10 cellular contexts compared by ENCODE assay signal in genomic region chr10:4662576-4663161, GRCh38.
A peak's percentile ranks its signal among the peaks of the same experiment; 100 is the strongest.
DNase-seq lines count a peak whose midpoint lies in the region; ATAC-seq, FAIRE-seq and TF ChIP-seq lines count a peak whose summit lies in the region.
"Had no signal": no experiment of that assay in that cellular context is flagged by ENCODE, and none has a peak within 500 bp of the region (broad histone marks: within the 10 kb centered on the region; RNA-seq: fewer than 3 reads in every experiment).

No MANE protein-coding gene starts in this region.

- POLR2A ChIA-PET in T-cell (lab: Charles Lee) = no interaction called here

- no peaks in the 10 kb centered on the region for H3K27me3 ChIP-seq in right atrium auricular region
- H3K27me3 ChIP-seq in small intestine (ENCODE audit: control insufficient read depth in 2 of 2, insufficient read depth in 2 of 2, low read length in 2 of 2) = no peaks in the 10 kb centered on the region

- CTCF ChIA-PET in T-cell (lab: Charles Lee) = no interaction called here

- no peaks in the 10 kb centered on the region for H3K36me3 Mint-ChIP-seq in T-cell

- ATAC-seq in GM19043 (IDR thresholded peaks at IDR 0.05; ENCODE audit: low read depth, unreplicated experiment) (peak; percentile 1), HG02610 (IDR thresholded peaks at IDR 0.05; ENCODE audit: unreplicated experiment) (no peak), T-cell (replicated peaks in 1 of 4) (no peak)

- H3K4me3 Mint-ChIP-seq in T-cell = no peak overlapping the region

- peak overlapping the region; percentile 88 to 98 for H3K27ac ChIP-seq in right atrium auricular region
- H3K27ac ChIP-seq in small intestine (ENCODE audit: low read depth in 1 of 2, low read length in 1 of 2) = peak overlapping the region; percentile 81 to 83

- H3K4me3 ChIP-seq in right atrium auricular region (peak overlapping the region in 1 of 2 donors; percentile 5), small intestine (ENCODE audit: low read depth in 1 of 2, low read length in 2 of 2) (no peak overlapping the region)

- H3K9me3 Mint-ChIP-seq in T-cell = no peaks in the 10 kb centered on the region

- H3K9me3 ChIP-seq in right atrium auricular region = no peaks in the 10 kb centered on the region
- H3K9me3 ChIP-seq in small intestine (ENCODE audit: control insufficient read depth, low read depth) = no peaks in the 10 kb centered on the region

- no peak overlapping the region for H3K27ac Mint-ChIP-seq in T-cell

- H3K4me1 ChIP-seq in right atrium auricular region (peaks cover 0 to 40% of the 10 kb centered on the region in 2 donors), small intestine (ENCODE audit: control insufficient read depth in 2 of 2, insufficient read depth in 1 of 2, low read depth in 1 of 2, low read length in 1 of 2) (peaks cover 3 to 6% of the 10 kb centered on the region in 2 donors)

- TF ChIP-seq CTCF in right atrium auricular region (IDR thresholded peaks at IDR 0.05) = no peak

- peak; percentile 64 for FAIRE-seq in TTC549 (lab: Jason Lieb, UNC)
- no peak for FAIRE-seq in small intestine (lab: Jason Lieb, UNC)
- FAIRE-seq: frontal cortex had no signal

- H3K4me1 Mint-ChIP-seq in T-cell = peaks cover 0 to 3% (median 0%) of the 10 kb centered on the region in 3 donors

- WGBS in small intestine, 3 donors = 67 to 72% (median 70%) methylated on average over 9 of the region's 9 CpGs

- no peak for DNase-seq in right atrium auricular region (ENCODE audit: low spot score)
- DNase-seq in small intestine = no peak
- no peak for DNase-seq in stimulated activated CD4-positive, alpha-beta T cell treated with anti-CD3 and anti-CD28 coated beads, Interleukin-2, amount 100 ng/mL, for 24 hours
- DNase-seq in SHP77 (lab: John Stamatoyannopoulos, UW) = no peak
- no peak for DNase-seq in T-cell
- DNase-seq: NCI-H2081 treated with DMSO at 0.1 percent for 48 hours had no signal

- no peaks in the 10 kb centered on the region for H3K36me3 ChIP-seq in right atrium auricular region
- H3K36me3 ChIP-seq in small intestine (ENCODE audit: control insufficient read depth in 2 of 2, insufficient read depth in 2 of 2, low read length in 2 of 2) = no peaks in the 10 kb centered on the region

- peaks cover 6 to 8% of the 10 kb centered on the region in 2 donors for H3K27me3 Mint-ChIP-seq in T-cell
